In genomic region chr1:240500681-240501080, GRCh38 we compare ENCODE assay signal across 24 cellular contexts.
"Had no signal": no experiment of that assay in that cellular context is flagged by ENCODE, and none has a peak within 500 bp of the region (broad histone marks: within the 10 kb centered on the region; RNA-seq: fewer than 3 reads in every experiment).

No MANE protein-coding gene starts in this region.

- H3K27me3 ChIP-seq: brain microvascular endothelial cell, cardiac muscle cell, SJCRH30 had no signal

- H3K4me1 ChIP-seq: SJCRH30 had no signal

- H3K27ac ChIP-seq: brain microvascular endothelial cell, cardiac muscle cell, RWPE1, SJCRH30 had no signal

- FAIRE-seq: K562 had no signal

- ATAC-seq: activated CD4-positive, CD25-positive, alpha-beta regulatory T cell treated with anti-CD3 and anti-CD28 coated beads, Interleukin-2, amount 50 U/mL, for 24 hours; activated CD8-positive, alpha-beta T cell treated with anti-CD3 and anti-CD28 coated beads for 36 hours; activated naive CD4-positive, alpha-beta T cell treated with anti-CD3 and anti-CD28 coated beads, Interleukin-2, amount 50 U/mL, for 72 hours; K562; Panc1 had no signal

- H3K4me3 ChIP-seq: cardiac muscle cell, K562, SJCRH30 had no signal

- DNase-seq: activated CD4-positive, alpha-beta T cell treated with anti-CD3 and anti-CD28 coated beads for 4 hours; activated CD8-positive, alpha-beta memory T cell treated with anti-CD3 and anti-CD28 coated beads, Interleukin-2, amount 50 U/mL, for 48 hours; activated CD8-positive, alpha-beta T cell treated with anti-CD3 and anti-CD28 coated beads for 36 hours; activated effector memory CD4-positive, alpha-beta T cell treated with anti-CD3 and anti-CD28 coated beads, Interleukin-2, amount 50 U/mL, for 16 hours; activated naive CD4-positive, alpha-beta T cell treated with Interleukin-2 at 50 U/mL for 16 hours; activated T-cell treated with anti-CD3 and anti-CD28 coated beads, Interleukin-2, amount 50 U/mL, for 24 hours; brain microvascular endothelial cell; cerebellar nuclear complex; Karpas-422; NCI-H146; NCI-H2029; NCI-H2107; NCI-H2171 treated with DMSO at 0.1 percent for 48 hours; NCI-H226; NCI-H526; NCI-H82; Right ventricle myocardium superior; SJCRH30 had no signal

- H3K9me3 ChIP-seq: SJCRH30 had no signal

- H3K36me3 ChIP-seq: brain microvascular endothelial cell, cardiac muscle cell, SJCRH30 had no signal
